1 cellular context compared by ENCODE assay signal in the genomic region with DNA sequence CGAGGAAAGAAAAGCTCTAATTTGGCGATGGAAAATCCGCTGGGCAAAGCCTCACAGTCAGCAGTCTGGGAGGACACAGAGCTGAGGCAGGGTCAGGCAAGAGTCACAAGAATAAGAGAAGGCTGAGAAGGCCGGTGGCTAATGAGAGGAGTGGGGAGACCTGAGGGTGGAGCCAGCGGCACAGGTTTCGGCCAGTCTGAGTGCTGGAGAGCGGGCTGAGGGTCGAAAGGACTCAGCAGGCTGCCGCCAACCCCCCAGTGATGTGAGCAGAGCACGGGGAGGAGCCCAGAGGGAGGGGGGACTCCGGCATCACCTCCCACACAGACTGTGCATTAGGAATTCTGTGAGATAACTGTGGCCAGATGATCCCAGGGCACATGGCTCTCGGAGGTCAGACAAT.
TF ChIP-seq lines count a peak whose summit lies in the region.

No MANE protein-coding gene starts in this region.

TF ChIP-seq in GM23338, 12 proteins besides CTCF, POLR2A, EP300 and RAD21 (continued from another document):
- TF ChIP-seq, protein P1, sequence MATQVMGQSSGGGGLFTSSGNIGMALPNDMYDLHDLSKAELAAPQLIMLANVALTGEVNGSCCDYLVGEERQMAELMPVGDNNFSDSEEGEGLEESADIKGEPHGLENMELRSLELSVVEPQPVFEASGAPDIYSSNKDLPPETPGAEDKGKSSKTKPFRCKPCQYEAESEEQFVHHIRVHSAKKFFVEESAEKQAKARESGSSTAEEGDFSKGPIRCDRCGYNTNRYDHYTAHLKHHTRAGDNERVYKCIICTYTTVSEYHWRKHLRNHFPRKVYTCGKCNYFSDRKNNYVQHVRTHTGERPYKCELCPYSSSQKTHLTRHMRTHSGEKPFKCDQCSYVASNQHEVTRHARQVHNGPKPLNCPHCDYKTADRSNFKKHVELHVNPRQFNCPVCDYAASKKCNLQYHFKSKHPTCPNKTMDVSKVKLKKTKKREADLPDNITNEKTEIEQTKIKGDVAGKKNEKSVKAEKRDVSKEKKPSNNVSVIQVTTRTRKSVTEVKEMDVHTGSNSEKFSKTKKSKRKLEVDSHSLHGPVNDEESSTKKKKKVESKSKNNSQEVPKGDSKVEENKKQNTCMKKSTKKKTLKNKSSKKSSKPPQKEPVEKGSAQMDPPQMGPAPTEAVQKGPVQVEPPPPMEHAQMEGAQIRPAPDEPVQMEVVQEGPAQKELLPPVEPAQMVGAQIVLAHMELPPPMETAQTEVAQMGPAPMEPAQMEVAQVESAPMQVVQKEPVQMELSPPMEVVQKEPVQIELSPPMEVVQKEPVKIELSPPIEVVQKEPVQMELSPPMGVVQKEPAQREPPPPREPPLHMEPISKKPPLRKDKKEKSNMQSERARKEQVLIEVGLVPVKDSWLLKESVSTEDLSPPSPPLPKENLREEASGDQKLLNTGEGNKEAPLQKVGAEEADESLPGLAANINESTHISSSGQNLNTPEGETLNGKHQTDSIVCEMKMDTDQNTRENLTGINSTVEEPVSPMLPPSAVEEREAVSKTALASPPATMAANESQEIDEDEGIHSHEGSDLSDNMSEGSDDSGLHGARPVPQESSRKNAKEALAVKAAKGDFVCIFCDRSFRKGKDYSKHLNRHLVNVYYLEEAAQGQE (IDR thresholded peaks at IDR 0.05; ENCODE audit: unreplicated experiment), result no peak
- no peak for TF ChIP-seq CREB1 (CRISPR knock-in tag; IDR thresholded peaks at IDR 0.05; ENCODE audit: low read depth)
- no peak for TF ChIP-seq ZNF114 (CRISPR knock-in tag; IDR thresholded peaks at IDR 0.05)
- TF ChIP-seq POLR2AphosphoS5 (IDR thresholded peaks at IDR 0.05; ENCODE audit: low read depth), result no peak
- no peak for TF ChIP-seq ZNF331 (CRISPR knock-in tag; IDR thresholded peaks at IDR 0.05; ENCODE audit: low read depth)
- no peak for TF ChIP-seq NANOG (IDR thresholded peaks at IDR 0.05; ENCODE audit: borderline replicate concordance)
- TF ChIP-seq, protein P2, sequence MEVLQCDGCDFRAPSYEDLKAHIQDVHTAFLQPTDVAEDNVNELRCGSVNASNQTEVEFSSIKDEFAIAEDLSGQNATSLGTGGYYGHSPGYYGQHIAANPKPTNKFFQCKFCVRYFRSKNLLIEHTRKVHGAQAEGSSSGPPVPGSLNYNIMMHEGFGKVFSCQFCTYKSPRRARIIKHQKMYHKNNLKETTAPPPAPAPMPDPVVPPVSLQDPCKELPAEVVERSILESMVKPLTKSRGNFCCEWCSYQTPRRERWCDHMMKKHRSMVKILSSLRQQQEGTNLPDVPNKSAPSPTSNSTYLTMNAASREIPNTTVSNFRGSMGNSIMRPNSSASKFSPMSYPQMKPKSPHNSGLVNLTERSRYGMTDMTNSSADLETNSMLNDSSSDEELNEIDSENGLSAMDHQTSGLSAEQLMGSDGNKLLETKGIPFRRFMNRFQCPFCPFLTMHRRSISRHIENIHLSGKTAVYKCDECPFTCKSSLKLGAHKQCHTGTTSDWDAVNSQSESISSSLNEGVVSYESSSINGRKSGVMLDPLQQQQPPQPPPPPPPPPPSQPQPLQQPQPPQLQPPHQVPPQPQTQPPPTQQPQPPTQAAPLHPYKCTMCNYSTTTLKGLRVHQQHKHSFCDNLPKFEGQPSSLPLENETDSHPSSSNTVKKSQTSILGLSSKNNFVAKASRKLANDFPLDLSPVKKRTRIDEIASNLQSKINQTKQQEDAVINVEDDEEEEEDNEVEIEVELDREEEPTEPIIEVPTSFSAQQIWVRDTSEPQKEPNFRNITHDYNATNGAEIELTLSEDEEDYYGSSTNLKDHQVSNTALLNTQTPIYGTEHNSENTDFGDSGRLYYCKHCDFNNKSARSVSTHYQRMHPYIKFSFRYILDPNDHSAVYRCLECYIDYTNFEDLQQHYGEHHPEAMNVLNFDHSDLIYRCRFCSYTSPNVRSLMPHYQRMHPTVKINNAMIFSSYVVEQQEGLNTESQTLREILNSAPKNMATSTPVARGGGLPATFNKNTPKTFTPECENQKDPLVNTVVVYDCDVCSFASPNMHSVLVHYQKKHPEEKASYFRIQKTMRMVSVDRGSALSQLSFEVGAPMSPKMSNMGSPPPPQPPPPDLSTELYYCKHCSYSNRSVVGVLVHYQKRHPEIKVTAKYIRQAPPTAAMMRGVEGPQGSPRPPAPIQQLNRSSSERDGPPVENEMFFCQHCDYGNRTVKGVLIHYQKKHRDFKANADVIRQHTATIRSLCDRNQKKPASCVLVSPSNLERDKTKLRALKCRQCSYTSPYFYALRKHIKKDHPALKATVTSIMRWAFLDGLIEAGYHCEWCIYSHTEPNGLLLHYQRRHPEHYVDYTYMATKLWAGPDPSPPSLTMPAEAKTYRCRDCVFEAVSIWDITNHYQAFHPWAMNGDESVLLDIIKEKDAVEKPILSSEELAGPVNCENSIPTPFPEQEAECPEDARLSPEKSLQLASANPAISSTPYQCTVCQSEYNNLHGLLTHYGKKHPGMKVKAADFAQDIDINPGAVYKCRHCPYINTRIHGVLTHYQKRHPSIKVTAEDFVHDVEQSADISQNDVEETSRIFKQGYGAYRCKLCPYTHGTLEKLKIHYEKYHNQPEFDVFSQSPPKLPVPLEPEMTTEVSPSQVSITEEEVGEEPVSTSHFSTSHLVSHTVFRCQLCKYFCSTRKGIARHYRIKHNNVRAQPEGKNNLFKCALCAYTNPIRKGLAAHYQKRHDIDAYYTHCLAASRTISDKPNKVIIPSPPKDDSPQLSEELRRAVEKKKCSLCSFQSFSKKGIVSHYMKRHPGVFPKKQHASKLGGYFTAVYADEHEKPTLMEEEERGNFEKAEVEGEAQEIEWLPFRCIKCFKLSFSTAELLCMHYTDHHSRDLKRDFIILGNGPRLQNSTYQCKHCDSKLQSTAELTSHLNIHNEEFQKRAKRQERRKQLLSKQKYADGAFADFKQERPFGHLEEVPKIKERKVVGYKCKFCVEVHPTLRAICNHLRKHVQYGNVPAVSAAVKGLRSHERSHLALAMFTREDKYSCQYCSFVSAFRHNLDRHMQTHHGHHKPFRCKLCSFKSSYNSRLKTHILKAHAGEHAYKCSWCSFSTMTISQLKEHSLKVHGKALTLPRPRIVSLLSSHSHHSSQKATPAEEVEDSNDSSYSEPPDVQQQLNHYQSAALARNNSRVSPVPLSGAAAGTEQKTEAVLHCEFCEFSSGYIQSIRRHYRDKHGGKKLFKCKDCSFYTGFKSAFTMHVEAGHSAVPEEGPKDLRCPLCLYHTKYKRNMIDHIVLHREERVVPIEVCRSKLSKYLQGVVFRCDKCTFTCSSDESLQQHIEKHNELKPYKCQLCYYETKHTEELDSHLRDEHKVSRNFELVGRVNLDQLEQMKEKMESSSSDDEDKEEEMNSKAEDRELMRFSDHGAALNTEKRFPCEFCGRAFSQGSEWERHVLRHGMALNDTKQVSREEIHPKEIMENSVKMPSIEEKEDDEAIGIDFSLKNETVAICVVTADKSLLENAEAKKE (CRISPR knock-in tag; IDR thresholded peaks at IDR 0.05), result no peak
- no peak for TF ChIP-seq EZH2 (IDR thresholded peaks at IDR 0.05; ENCODE audit: low read depth, unreplicated experiment)
- TF ChIP-seq JUNB (IDR thresholded peaks at IDR 0.05; ENCODE audit: unreplicated experiment), result no peak
- TF ChIP-seq EZH2phosphoT487 (IDR thresholded peaks at IDR 0.05; ENCODE audit: unreplicated experiment), result no peak
- no peak for TF ChIP-seq STAT1 (IDR thresholded peaks at IDR 0.05; ENCODE audit: unreplicated experiment)
